ENCODE assay signal across 9 cellular contexts in genomic region chr12:25151476-25151875, GRCh38. TPM values are rescaled to one million over a fixed set of nuclear protein-coding genes. Genes with fewer than 3 reads are reported as not detected.
A peak's percentile ranks its signal among the peaks of the same experiment; 100 is the strongest.
DNase-seq lines count a peak whose midpoint lies in the region; ATAC-seq and FAIRE-seq lines count a peak whose summit lies in the region.
"Had no signal": no experiment of that assay in that cellular context is flagged by ENCODE, and none has a peak within 500 bp of the region (broad histone marks: within the 10 kb centered on the region; RNA-seq: fewer than 3 reads in every experiment).

No MANE protein-coding gene starts in this region.

- 46 to 54% (median 47%) methylated on average over 5 of the region's 5 CpGs for WGBS in small intestine, 3 donors

- H3K4me1 Mint-ChIP-seq in immature natural killer cell = no peaks in the 10 kb centered on the region

- H3K27me3 ChIP-seq in H7 (ENCODE audit: control insufficient read depth, insufficient read depth, low read length) (no peaks in the 10 kb centered on the region), small intestine (ENCODE audit: control insufficient read depth in 2 of 2, insufficient read depth in 2 of 2, low read length in 2 of 2) (no peaks in the 10 kb centered on the region)

- no peaks in the 10 kb centered on the region for H3K9me3 Mint-ChIP-seq in immature natural killer cell

- DNase-seq in H7 (peak; percentile 16), UCSD-AML1 (lab: John Stamatoyannopoulos, UW; ENCODE audit: unreplicated experiment) (peak; percentile 19), left cardiac atrium (peak; percentile 65), small intestine (peak; percentile 6), immature natural killer cell (no peak), NCI-H1930 (lab: John Stamatoyannopoulos, UW) (no peak)
- DNase-seq: NCI-H2029 treated with DMSO at 0.1 percent for 48 hours had no signal

- FAIRE-seq in small intestine (lab: Jason Lieb, UNC) = no peak

- ATAC-seq in left cardiac atrium (peak; percentile 76 to 89), HG03045 (IDR thresholded peaks at IDR 0.05; ENCODE audit: unreplicated experiment) (no peak), GM18520 (IDR thresholded peaks at IDR 0.05; ENCODE audit: unreplicated experiment) (no peak)

- H3K27ac Mint-ChIP-seq in immature natural killer cell = no peak overlapping the region

- H3K27ac ChIP-seq in small intestine (ENCODE audit: low read depth in 1 of 2, low read length in 1 of 2) = no peak overlapping the region

- intact Hi-C loops in left cardiac atrium (cut with DNase I) = no loop called here

- H3K4me3 Mint-ChIP-seq in immature natural killer cell = no peak overlapping the region

- H3K4me3 ChIP-seq in H7 (ENCODE audit: insufficient read depth, low read depth, low read length) = no peak overlapping the region
- no peak overlapping the region for H3K4me3 ChIP-seq in small intestine (ENCODE audit: low read depth in 1 of 2, low read length in 2 of 2)

- peaks cover 0 to 4% of the 10 kb centered on the region in 2 donors for H3K4me1 ChIP-seq in small intestine (ENCODE audit: control insufficient read depth in 2 of 2, insufficient read depth in 1 of 2, low read depth in 1 of 2, low read length in 1 of 2)

- H3K9me3 ChIP-seq in small intestine (ENCODE audit: control insufficient read depth, low read depth) = no peaks in the 10 kb centered on the region

- no peaks in the 10 kb centered on the region for H3K36me3 ChIP-seq in H7 (replicated peaks; ENCODE audit: control insufficient read depth, insufficient read depth, low read length)
- no peaks in the 10 kb centered on the region for H3K36me3 ChIP-seq in small intestine (ENCODE audit: control insufficient read depth in 2 of 2, insufficient read depth in 2 of 2, low read length in 2 of 2)

- no peaks in the 10 kb centered on the region for H3K36me3 Mint-ChIP-seq in immature natural killer cell

- H3K27me3 Mint-ChIP-seq in immature natural killer cell (ENCODE audit: low read depth in 3 of 3) = peaks cover 0 to 4% (median 1%) of the 10 kb centered on the region in 3 donors

RNA-seq across cellular contexts. Expression of gene DNAI7, which starts 43.5 kb away (rescaled TPM):
- total RNA-seq in H7 (2014; rRNA removed; shearing (Covaris generic)) = 0.59 TPM in 1 of 2 replicates, not detected in the other
- total RNA-seq in left cardiac atrium = 1 to 10 TPM in 1 of 2 donors, under 1 TPM in 1; 0.94 to 1.3 TPM
- under 1 TPM in 1 of 3 donors, not detected in 2; 0.04 TPM for polyA plus RNA-seq in small intestine
- polyA plus RNA-seq in immature natural killer cell = under 1 TPM in 1 of 3 donors, not detected in 2; 0.21 TPM

RNA-seq across cellular contexts. Expression of gene ETFRF1, which starts 43.6 kb away (rescaled TPM):
- 9.4 and 10.9 TPM in 2 replicates for total RNA-seq in H7 (2014; rRNA removed; shearing (Covaris generic))
- 10 to 100 TPM; 41.0 to 45.0 TPM for total RNA-seq in left cardiac atrium
- 10 to 100 TPM; 21.8 to 41.6 (median 32.2) TPM for polyA plus RNA-seq in small intestine
- 10 to 100 TPM; 21.2 to 23.1 (median 22.9) TPM for polyA plus RNA-seq in immature natural killer cell

Comparison
In these comparisons a context has a peak if more than half of its experiments do, and no peak if none do; other contexts are left out.
1. DNase-seq: peak in H7 (single experiment), UCSD-AML1 (single experiment), left cardiac atrium (single experiment) and small intestine (single experiment); none in immature natural killer cell (0 of 3) and NCI-H1930 (0 of 2).
2. ATAC-seq: peak in left cardiac atrium (2 of 2); none in HG03045 (single experiment) and GM18520 (single experiment).